In genomic region chr16:3003582-3004270, GRCh38 we compare ENCODE assay signal across 8 cellular contexts. TPM values are rescaled to one million over a fixed set of nuclear protein-coding genes. Genes with fewer than 3 reads are reported as not detected.
A peak's percentile ranks its signal among the peaks of the same experiment; 100 is the strongest.
DNase-seq lines count a peak whose midpoint lies in the region; TF ChIP-seq lines count a peak whose summit lies in the region.

No MANE protein-coding gene starts in this region.

- DNase-seq in GDM1 (lab: John Stamatoyannopoulos, UW) (peak; percentile 99), HCEC 1CT (peak; percentile 98), M059J (ENCODE audit: low read depth) (peak; percentile 98), RPMI7951 (ENCODE audit: low read depth) (peak; percentile 97), activated T-helper 1 cell treated with Interleukin-2 at 50 U/mL for 16 hours (ENCODE audit: low read depth) (peak; percentile 93), fibroblast of mammary gland (ENCODE audit: low read depth) (peak; percentile 97), neuronal stem cell (ENCODE audit: low spot score) (peak; percentile 96), stromal cell of bone marrow (ENCODE audit: low read depth) (peak; percentile 96)

- no peak overlapping the region for H3K4me3 ChIP-seq in fibroblast of mammary gland (ENCODE audit: control insufficient read depth, low read depth, low read length)
- peak overlapping the region in 1 of 2 donors; percentile 32 for H3K4me3 ChIP-seq in neuronal stem cell (ENCODE audit: low read length in 2 of 2)

- H3K4me2 ChIP-seq in neuronal stem cell (ENCODE audit: insufficient read depth, low read length, poor library complexity, severe bottlenecking), result peak overlapping the region; percentile 57

- H4K8ac ChIP-seq in neuronal stem cell (ENCODE audit: low read depth, low read length), result no peak overlapping the region

- H2BK15ac ChIP-seq in neuronal stem cell (ENCODE audit: low read length), result no peak overlapping the region

- H3K79me1 ChIP-seq in neuronal stem cell (ENCODE audit: low read depth, low read length), result no peaks in the 10 kb centered on the region

- peak overlapping the region; percentile 81 for H2AFZ ChIP-seq in neuronal stem cell (ENCODE audit: low read length)

- no peaks in the 10 kb centered on the region for H3K36me3 ChIP-seq in neuronal stem cell (replicated peaks in 1 of 2; ENCODE audit: control insufficient read depth in 2 of 2, insufficient read depth in 2 of 2, low read length in 2 of 2)

- H2BK5ac ChIP-seq in neuronal stem cell (ENCODE audit: low read length), result no peak overlapping the region

- H3K14ac ChIP-seq in neuronal stem cell (ENCODE audit: low read length), result no peak overlapping the region

- WGBS in neuronal stem cell (ENCODE audit: extremely low coverage in 2 of 2, insufficient read length in 2 of 2, insufficient replicate concordance in 1 of 2), 2 donors, result no CpG with 5 or more reads among the region's 58 CpGs

- no peaks in the 10 kb centered on the region for H3K9me3 ChIP-seq in neuronal stem cell (replicated peaks in 1 of 2; ENCODE audit: control insufficient read depth in 2 of 2, insufficient read depth in 1 of 2, low read depth in 1 of 2, low read length in 2 of 2)

- peaks cover 20 to 64% (median 43%) of the 10 kb centered on the region in 3 experiments for H3K27me3 ChIP-seq in neuronal stem cell (ENCODE audit: control insufficient read depth in 3 of 3, insufficient read depth in 3 of 3, low read depth in 1 of 3, low read length in 3 of 3)

- H3K23ac ChIP-seq in neuronal stem cell (ENCODE audit: low read depth, low read length, poor library complexity), result no peak overlapping the region

- peak overlapping the region; percentile 64 for H3K18ac ChIP-seq in neuronal stem cell (ENCODE audit: low read length)

- no peak overlapping the region for H3K4ac ChIP-seq in neuronal stem cell (ENCODE audit: low read length)

- peaks cover 12 to 14% of the 10 kb centered on the region in 2 donors for H3K4me1 ChIP-seq in neuronal stem cell (ENCODE audit: control insufficient read depth in 2 of 2, insufficient read depth in 1 of 2, low read depth in 1 of 2, low read length in 2 of 2)

- H3K9ac ChIP-seq in neuronal stem cell (ENCODE audit: low read depth, low read length, poor library complexity), result no peak overlapping the region

- no peak overlapping the region for H3K27ac ChIP-seq in neuronal stem cell (replicated peaks; ENCODE audit: low read length)

- no peak overlapping the region for H2BK12ac ChIP-seq in neuronal stem cell (ENCODE audit: low read length)

- no peak overlapping the region for H2AK5ac ChIP-seq in neuronal stem cell (ENCODE audit: low read depth, low read length)

- TF ChIP-seq CTCF in fibroblast of mammary gland (conservative IDR thresholded peaks at IDR 0.05; ENCODE audit: control insufficient read depth, insufficient read depth, low read depth, low read length), result peak; percentile 19

- no peak overlapping the region for H2BK120ac ChIP-seq in neuronal stem cell (ENCODE audit: low read depth, low read length)

- H4K91ac ChIP-seq in neuronal stem cell (ENCODE audit: low read depth, low read length, poor library complexity), result no peak overlapping the region

RNA-seq across cellular contexts. Expression of gene CLDN9, which starts 9.0 kb away (rescaled TPM):
- not detected in 2 replicates for total RNA-seq in M059J (2014; rRNA removed; shearing (Covaris generic))
- total RNA-seq in RPMI7951 (2014; rRNA removed; shearing (Covaris generic)), result not detected in 2 replicates
- not detected for polyA plus RNA-seq in neuronal stem cell (2013, experiment 1 of 2)
- not detected for polyA plus RNA-seq in neuronal stem cell (2013, experiment 2 of 2)

RNA-seq across cellular contexts. Expression of gene CLDN6, which starts 14.3 kb away (rescaled TPM):
- total RNA-seq in M059J (2014; rRNA removed; shearing (Covaris generic)), result 0.27 and 0.34 TPM in 2 replicates
- not detected in 2 replicates for total RNA-seq in RPMI7951 (2014; rRNA removed; shearing (Covaris generic))
- 14.1 TPM for polyA plus RNA-seq in neuronal stem cell (2013, experiment 1 of 2)
- polyA plus RNA-seq in neuronal stem cell (2013, experiment 2 of 2), result 14.2 TPM

RNA-seq across cellular contexts. Expression of gene TNFRSF12A, which starts 16.4 kb away (rescaled TPM):
- total RNA-seq in M059J (2014; rRNA removed; shearing (Covaris generic)), result 662 and 743 TPM in 2 replicates
- total RNA-seq in RPMI7951 (2014; rRNA removed; shearing (Covaris generic)), result 184 and 304 TPM in 2 replicates
- polyA plus RNA-seq in neuronal stem cell (2013, experiment 1 of 2), result 10.4 TPM
- 10.2 TPM for polyA plus RNA-seq in neuronal stem cell (2013, experiment 2 of 2)

RNA-seq across cellular contexts. Expression of gene HCFC1R1, which starts 20.0 kb away (rescaled TPM):
- 28.1 and 47.8 TPM in 2 replicates for total RNA-seq in M059J (2014; rRNA removed; shearing (Covaris generic))
- 21.7 and 38.6 TPM in 2 replicates for total RNA-seq in RPMI7951 (2014; rRNA removed; shearing (Covaris generic))
- 113 TPM for polyA plus RNA-seq in neuronal stem cell (2013, experiment 1 of 2)
- 117 TPM for polyA plus RNA-seq in neuronal stem cell (2013, experiment 2 of 2)

RNA-seq across cellular contexts. Expression of gene THOC6, which starts 20.1 kb away (rescaled TPM):
- total RNA-seq in M059J (2014; rRNA removed; shearing (Covaris generic)), result 29.9 and 31.7 TPM in 2 replicates
- total RNA-seq in RPMI7951 (2014; rRNA removed; shearing (Covaris generic)), result 16.1 and 20.8 TPM in 2 replicates
- polyA plus RNA-seq in neuronal stem cell (2013, experiment 1 of 2), result 24.2 TPM
- polyA plus RNA-seq in neuronal stem cell (2013, experiment 2 of 2), result 23.0 TPM
